1 cellular context compared by ENCODE assay signal in genomic region chr13:33232883-33233282, GRCh38.
TF ChIP-seq lines count a peak whose summit lies in the region.

No MANE protein-coding gene starts in this region.

TF ChIP-seq in IMR-90, 13 proteins besides CTCF, POLR2A, EP300 and RAD21:
- no peak for TF ChIP-seq BHLHE40 (IDR thresholded peaks at IDR 0.05; ENCODE audit: low read depth, low read length)
- no peak for TF ChIP-seq RFX5 (IDR thresholded peaks at IDR 0.05; ENCODE audit: low read depth, low read length)
- no peak for TF ChIP-seq SMC3 (IDR thresholded peaks at IDR 0.05; ENCODE audit: low read depth, low read length)
- TF ChIP-seq FOS (IDR thresholded peaks at IDR 0.05; ENCODE audit: low read depth, low read length): no peak
- no peak for TF ChIP-seq MXI1 (IDR thresholded peaks at IDR 0.05; ENCODE audit: borderline replicate concordance, low read depth, low read length)
- TF ChIP-seq NFE2L2 (IDR thresholded peaks at IDR 0.05; ENCODE audit: low read depth, low read length): no peak
- no peak for TF ChIP-seq RCOR1 (IDR thresholded peaks at IDR 0.05; ENCODE audit: insufficient replicate concordance, low read length)
- TF ChIP-seq MAFK (IDR thresholded peaks at IDR 0.05; ENCODE audit: low read depth, low read length): no peak
- no peak for TF ChIP-seq CHD1 (IDR thresholded peaks at IDR 0.05; ENCODE audit: low read depth, low read length)
- TF ChIP-seq USF2 (IDR thresholded peaks at IDR 0.05; ENCODE audit: low read depth, low read length): no peak
- no peak for TF ChIP-seq ELK1 (IDR thresholded peaks at IDR 0.05; ENCODE audit: borderline replicate concordance, low read depth, low read length)
- TF ChIP-seq MAZ (IDR thresholded peaks at IDR 0.05; ENCODE audit: borderline replicate concordance, low read depth, low read length): no peak
- no peak for TF ChIP-seq CEBPB (IDR thresholded peaks at IDR 0.05; ENCODE audit: low read depth, low read length)
